Comparison of ENCODE assay signal across 1 cellular context in genomic region chr5:138566792-138567191, GRCh38.
A peak's percentile ranks its signal among the peaks of the same experiment; 100 is the strongest.
TF ChIP-seq lines count a peak whose summit lies in the region.

No MANE protein-coding gene starts in this region.

TF ChIP-seq in HepG2, 621 proteins besides CTCF, POLR2A, EP300 and RAD21:
- TF ChIP-seq ZFP91 (CRISPR knock-in tag; IDR thresholded peaks at IDR 0.05; ENCODE audit: borderline replicate concordance) (no peak), HNF4G (IDR thresholded peaks at IDR 0.05; ENCODE audit: borderline replicate concordance, low read depth, low read length) (0 out of 2 replicates have a peak, but pooled peaks have one; percentile 25), HNF4G (CRISPR knock-in tag; IDR thresholded peaks at IDR 0.05; ENCODE audit: borderline replicate concordance, low read depth) (no peak), IKZF5 (CRISPR knock-in tag; IDR thresholded peaks at IDR 0.05) (no peak), CEBPB (IDR thresholded peaks at IDR 0.05; ENCODE audit: borderline replicate concordance, low read depth, low read length) (0 out of 2 replicates have a peak, but pooled peaks have one; percentile 5), REST (IDR thresholded peaks at IDR 0.05; ENCODE audit: borderline replicate concordance in 1 of 2, low read depth in 1 of 2, low read length in 2 of 2) (no peak), THRA (CRISPR knock-in tag; IDR thresholded peaks at IDR 0.05; ENCODE audit: borderline replicate concordance) (no peak), THYN1 (CRISPR knock-in tag; IDR thresholded peaks at IDR 0.05; ENCODE audit: borderline replicate concordance, low read depth) (no peak), ZNF260 (CRISPR knock-in tag; IDR thresholded peaks at IDR 0.05; ENCODE audit: borderline replicate concordance, low read depth) (no peak), CEBPG (CRISPR knock-in tag; IDR thresholded peaks at IDR 0.05) (peak; percentile 44; the same call in 1 of the 2 replicates), KLF12 (CRISPR knock-in tag; IDR thresholded peaks at IDR 0.05; ENCODE audit: borderline replicate concordance) (no peak), TFDP1 (CRISPR knock-in tag; IDR thresholded peaks at IDR 0.05; ENCODE audit: borderline replicate concordance) (no peak), ZMAT3 (CRISPR knock-in tag; conservative IDR thresholded peaks at IDR 0.05) (no peak), PAXIP1 (CRISPR knock-in tag; conservative IDR thresholded peaks at IDR 0.05) (0 out of 2 replicates have a peak, but pooled peaks have one; percentile 17), DMTF1 (CRISPR knock-in tag; IDR thresholded peaks at IDR 0.05) (no peak), CHD2 (IDR thresholded peaks at IDR 0.05; ENCODE audit: low read depth, low read length) (no peak), E2F5 (CRISPR knock-in tag; conservative IDR thresholded peaks at IDR 0.05) (no peak), EZH2 (conservative IDR thresholded peaks at IDR 0.05; ENCODE audit: low read depth, low read length) (no peak)
